Comparison of ENCODE assay signal across 1 cellular context in genomic region chr5:14238272-14238671, GRCh38.
TF ChIP-seq lines count a peak whose summit lies in the region.

No MANE protein-coding gene starts in this region.

TF ChIP-seq in GM23338, 12 proteins besides CTCF, POLR2A, EP300 and RAD21:
- no peak for TF ChIP-seq ZNF331 (CRISPR knock-in tag; IDR thresholded peaks at IDR 0.05; ENCODE audit: low read depth)
- no peak for TF ChIP-seq JUNB (IDR thresholded peaks at IDR 0.05; ENCODE audit: unreplicated experiment)
- TF ChIP-seq STAT1 (IDR thresholded peaks at IDR 0.05; ENCODE audit: unreplicated experiment) = no peak
- TF ChIP-seq REST (IDR thresholded peaks at IDR 0.05; ENCODE audit: unreplicated experiment) = no peak
TF ChIP-seq in GM23338: peak in this region for 0.
